ENCODE assay signal across 14 cellular contexts in the genomic region with DNA sequence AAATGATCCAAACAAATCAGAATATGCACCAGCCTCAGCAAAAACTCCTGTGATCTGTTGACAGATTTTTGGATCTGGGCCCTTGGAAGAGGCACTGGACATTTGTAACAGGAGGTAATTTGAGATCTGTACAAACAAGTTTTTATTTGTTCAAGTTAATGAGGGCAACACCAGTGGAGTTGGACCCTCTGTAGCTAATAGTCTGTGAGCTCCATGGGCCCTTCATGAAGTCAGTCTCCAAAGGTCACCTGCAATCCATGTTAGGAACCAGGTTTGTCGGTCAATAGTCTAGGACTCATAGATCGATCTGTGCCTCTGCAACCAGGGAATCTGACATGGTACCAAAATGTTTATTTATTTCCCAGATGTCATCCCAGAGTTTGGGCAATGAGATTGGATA. TPM values are rescaled to one million over a fixed set of nuclear protein-coding genes. Genes with fewer than 3 reads are reported as not detected.
DNase-seq lines count a peak whose midpoint lies in the region; ATAC-seq, FAIRE-seq and TF ChIP-seq lines count a peak whose summit lies in the region.
"Had no signal": no experiment of that assay in that cellular context is flagged by ENCODE, and none has a peak within 500 bp of the region (broad histone marks: within the 10 kb centered on the region; RNA-seq: fewer than 3 reads in every experiment).

No MANE protein-coding gene starts in this region.

- ATAC-seq in right lobe of liver, result peak; percentile 93 to 99 (median 96)
- ATAC-seq: activated T-cell treated with anti-CD3 and anti-CD28 coated beads, Interleukin-2, amount 50 U/mL, for 4 hours; stimulated activated naive B cell treated with anti-CD40 and anti-IgM and Interleukin-4, amounts not matched to agents 10 μg/mL and 1 μg/mL and 100 μg/mL, for 72 hours had no signal

- no peak for TF ChIP-seq POLR2A in right lobe of liver (IDR thresholded peaks at IDR 0.05)

- H3K36me3 ChIP-seq in right lobe of liver, result no peaks in the 10 kb centered on the region

- intact Hi-C loops in right lobe of liver (cut with DNase I), result no loop called here

- DNase-seq in DMS79 (lab: John Stamatoyannopoulos, UW), result peak; percentile 42
- peak; percentile 93 for DNase-seq in NCI-H2029 treated with DMSO at 0.1 percent for 48 hours (lab: John Stamatoyannopoulos, UW)
- peak in 1 of 3 donors; percentile 78 for DNase-seq in right lobe of liver
- DNase-seq in hippocampal formation (lab: John Stamatoyannopoulos, UW), result no peak
- DNase-seq in HTR-8/SVneo (ENCODE audit: insufficient read length, low spot score), result no peak
- no peak for DNase-seq in coronary artery (ENCODE audit: low spot score)
- no peak for DNase-seq in central memory CD4-positive, alpha-beta T cell
- DNase-seq: activated CD4-positive, CD25-positive, alpha-beta regulatory T cell; activated T-cell treated with anti-CD3 and anti-CD28 coated beads, Interleukin-2, amount 50 U/mL, for 4 hours; head of caudate nucleus; HFFc6; stimulated activated CD4-positive, alpha-beta T cell treated with anti-CD3 and anti-CD28 coated beads, Interleukin-4, amount 100 ng/mL, for 1 hour; stimulated activated naive B cell treated with anti-CD40 and anti-IgM and Interleukin-4, amounts not matched to agents 10 μg/mL and 1 μg/mL and 100 μg/mL, for 72 hours had no signal

- peak overlapping the region; percentile 39; the same call in 1 of the 2 replicates for H3K27ac ChIP-seq in VCaP
- peak overlapping the region in 2 of 3 donors; percentile 43 to 70 for H3K27ac ChIP-seq in right lobe of liver
- H3K27ac ChIP-seq in coronary artery, result no peak overlapping the region

- H3K4me3 ChIP-seq in right lobe of liver (peak overlapping the region in 2 of 3 donors; percentile 9 to 15), coronary artery (no peak overlapping the region)

- H3K27me3 ChIP-seq in right lobe of liver, result no peaks in the 10 kb centered on the region

- H3K4me1 ChIP-seq in right lobe of liver, result peaks cover 0 to 48% (median 5%) of the 10 kb centered on the region in 4 donors

- no peaks in the 10 kb centered on the region for H3K9me3 ChIP-seq in right lobe of liver

- TF ChIP-seq CTCF in VCaP (conservative IDR thresholded peaks at IDR 0.05) (no peak), right lobe of liver (IDR thresholded peaks at IDR 0.05) (no peak), coronary artery (IDR thresholded peaks at IDR 0.05) (no peak)

- no peak for FAIRE-seq in HTR-8/SVneo (lab: Jason Lieb, UNC)

- WGBS in right lobe of liver (ENCODE audit: insufficient coverage, low coverage, low lambda C conversion rate, missing lambda C conversion rate), result 35% methylated on average over 2 of the region's 2 CpGs

RNA-seq across cellular contexts. Expression of a gene that starts 40.9 kb away (rescaled TPM):
- total RNA-seq in right lobe of liver, result 10 to 100 TPM; 10.9 to 22.7 (median 16.8) TPM

Comparison
In these comparisons a context has a peak if more than half of its experiments do, and no peak if none do; other contexts are left out.
1. DNase-seq: peak in DMS79 (single experiment) and NCI-H2029 treated with DMSO at 0.1 percent for 48 hours (single experiment); none in hippocampal formation (0 of 2), HTR-8/SVneo (single experiment), coronary artery (single experiment) and central memory CD4-positive, alpha-beta T cell (single experiment).
2. H3K27ac ChIP-seq: peak in VCaP (single experiment) and right lobe of liver (2 of 3); none in coronary artery (0 of 2).